Comparison of ENCODE assay signal across 34 cellular contexts in genomic region chr4:18976884-18977283, GRCh38.
"Had no signal": no experiment of that assay in that cellular context is flagged by ENCODE, and none has a peak within 500 bp of the region (broad histone marks: within the 10 kb centered on the region; RNA-seq: fewer than 3 reads in every experiment).

No MANE protein-coding gene starts in this region.

- H3K4me3 ChIP-seq: MG63 had no signal

- DNase-seq: Karpas-422, Kasumi-1, KG1, MG63, MM.1S, MV-4-11, NCI-H1048, NCI-H1092, NCI-H1092 treated with DMSO at 0.1 percent for 48 hours, NCI-H1105, NCI-H1105 treated with DMSO at 0.1 percent for 48 hours, NCI-H1417 treated with DMSO at 0.1 percent for 48 hours, NCI-H1436, NCI-H1436 treated with DMSO at 0.1 percent for 48 hours, NCI-H146, NCI-H1694, NCI-H1694 treated with DMSO at 0.1 percent for 48 hours, NCI-H187, NCI-H187 treated with DMSO at 0.1 percent for 48 hours, NCI-H1930, NCI-H2029, NCI-H2029 treated with DMSO at 0.1 percent for 48 hours, NCI-H2081, NCI-H2081 treated with DMSO at 0.1 percent for 48 hours, NCI-H2107, NCI-H2171, NCI-H2171 treated with DMSO at 0.1 percent for 48 hours, NCI-H2227 treated with DMSO at 0.1 percent for 48 hours, NCI-H226, NCI-H345, NCI-H446, NCI-H446 treated with DMSO at 0.1 percent for 48 hours, NCI-H510A had no signal

- H3K27ac ChIP-seq: KMS-11 had no signal

- H3K36me3 ChIP-seq: MG63 had no signal

- H3K27me3 ChIP-seq: MG63 had no signal

- H3K4me2 ChIP-seq: KMS-11 had no signal

- H3K9me3 ChIP-seq: MG63 had no signal
